ENCODE assay signal across 1 cellular context in the genomic region with DNA sequence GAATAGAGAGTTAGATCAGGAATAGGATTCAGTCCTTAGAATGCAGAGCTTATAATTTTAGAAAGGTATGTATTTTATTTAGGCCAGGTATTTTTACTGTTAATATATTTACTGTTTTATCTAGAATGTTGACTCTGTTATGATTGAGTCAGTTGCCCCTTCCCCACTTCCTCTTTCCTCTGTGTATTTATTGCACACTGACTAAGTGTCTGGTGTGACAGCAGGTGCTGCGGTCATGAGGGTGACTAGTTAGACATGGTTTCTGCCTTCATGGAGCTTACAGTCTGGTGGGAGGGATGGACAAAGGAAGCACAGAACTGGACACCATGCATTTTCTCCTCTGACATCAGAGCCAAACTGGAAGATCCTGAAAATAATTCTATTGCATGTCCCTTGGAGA.
TF ChIP-seq lines count a peak whose summit lies in the region.

No MANE protein-coding gene starts in this region.

TF ChIP-seq in SK-N-SH treated with all-trans-retinoic acid at 6 μM for 48 hours, 23 proteins besides CTCF, POLR2A, EP300 and RAD21 (continued from another document):
- TF ChIP-seq ZNF8 (CRISPR knock-in tag; IDR thresholded peaks at IDR 0.05): no peak
